7 cellular contexts compared by ENCODE assay signal in genomic region chr1:23742670-23743286, GRCh38. TPM values are rescaled to one million over a fixed set of nuclear protein-coding genes. Genes with fewer than 3 reads are reported as not detected.
DNase-seq lines count a peak whose midpoint lies in the region; ATAC-seq and TF ChIP-seq lines count a peak whose summit lies in the region.

No MANE protein-coding gene starts in this region.

- 20% methylated on average over 11 of the region's 28 CpGs for WGBS in esophagus muscularis mucosa

- DNase-seq in esophagus muscularis mucosa (ENCODE audit: extremely low spot score) (no peak), kidney tubule cell (ENCODE audit: low spot score) (no peak)

- TF ChIP-seq POLR2A in esophagus muscularis mucosa (IDR thresholded peaks at IDR 0.05; ENCODE audit: low read depth), result no peak

- intact Hi-C loops in esophagus muscularis mucosa (cut with DNase I), result loop anchor here (5.0 kb wide), 1 partner anchor 50 kb away; the partner anchor contains the start of gene RPL11

- no peak for TF ChIP-seq EP300 in esophagus muscularis mucosa (IDR thresholded peaks at IDR 0.05)

- TF ChIP-seq CTCF in VCaP (conservative IDR thresholded peaks at IDR 0.05), result no peak
- TF ChIP-seq CTCF in esophagus muscularis mucosa (IDR thresholded peaks at IDR 0.05), result no peak
- no peak for TF ChIP-seq CTCF in neutrophil (IDR thresholded peaks at IDR 0.05)

- ATAC-seq in GM18861 (IDR thresholded peaks at IDR 0.05; ENCODE audit: unreplicated experiment) (peak; percentile 14), HG02981 (IDR thresholded peaks at IDR 0.05; ENCODE audit: unreplicated experiment) (peak; percentile 25), HG03571 (IDR thresholded peaks at IDR 0.05; ENCODE audit: unreplicated experiment) (no peak)

- no peaks in the 10 kb centered on the region for H3K9me3 ChIP-seq in esophagus muscularis mucosa
- H3K9me3 ChIP-seq in neutrophil, result no peaks in the 10 kb centered on the region

- H3K27me3 ChIP-seq in esophagus muscularis mucosa (no peaks in the 10 kb centered on the region), neutrophil (no peaks in the 10 kb centered on the region)

- H3K36me3 ChIP-seq in esophagus muscularis mucosa (peaks cover 0 to 8% (median 0%) of the 10 kb centered on the region in 4 donors), neutrophil (peaks cover 6% of the 10 kb centered on the region)

- peak overlapping the region; percentile 93 for H3K27ac ChIP-seq in VCaP
- peak overlapping the region; percentile 92 to 95 (median 95) for H3K27ac ChIP-seq in esophagus muscularis mucosa (replicated peaks in 1 of 4)
- H3K27ac ChIP-seq in neutrophil, result peak overlapping the region; percentile 85

- H3K4me1 ChIP-seq in esophagus muscularis mucosa (peaks cover 21 to 44% (median 39%) of the 10 kb centered on the region in 4 donors), neutrophil (ENCODE audit: control insufficient read depth in 1 of 2, insufficient read depth in 1 of 2, low read depth in 1 of 2, low read length in 1 of 2) (peaks cover 14 to 22% of the 10 kb centered on the region in 2 experiments)

- peak overlapping the region; percentile 83 to 96 (median 96) for H3K4me3 ChIP-seq in esophagus muscularis mucosa
- H3K4me3 ChIP-seq in neutrophil (ENCODE audit: low read depth in 1 of 2, low read length in 1 of 2), result peak overlapping the region; percentile 87

RNA-seq across cellular contexts. Expression of gene ELOA, which starts 0.5 kb away (rescaled TPM):
- 10 to 100 TPM; 35.7 to 45.4 (median 39.1) TPM for total RNA-seq in esophagus muscularis mucosa

RNA-seq across cellular contexts. Expression of gene PITHD1, which starts 35.4 kb away (rescaled TPM):
- 10 to 100 TPM; 43.6 to 66.6 (median 56.0) TPM for total RNA-seq in esophagus muscularis mucosa

RNA-seq across cellular contexts. Expression of gene LYPLA2, which starts 48.2 kb away (rescaled TPM):
- 10 to 100 TPM; 32.8 to 51.4 (median 40.8) TPM for total RNA-seq in esophagus muscularis mucosa

RNA-seq across cellular contexts. Expression of gene RPL11, which starts 51.2 kb away (rescaled TPM):
- 1,000 to 10,000 TPM in 1 of 4 donors, 100 to 1,000 TPM in 3; 706 to 1,125 (median 899) TPM for total RNA-seq in esophagus muscularis mucosa

RNA-seq across cellular contexts. Expression of gene GALE, which starts 57.8 kb away (rescaled TPM):
- 10 to 100 TPM in 3 of 4 donors, 1 to 10 TPM in 1; 7.1 to 13.6 (median 12.8) TPM for total RNA-seq in esophagus muscularis mucosa
